In the genomic region with DNA sequence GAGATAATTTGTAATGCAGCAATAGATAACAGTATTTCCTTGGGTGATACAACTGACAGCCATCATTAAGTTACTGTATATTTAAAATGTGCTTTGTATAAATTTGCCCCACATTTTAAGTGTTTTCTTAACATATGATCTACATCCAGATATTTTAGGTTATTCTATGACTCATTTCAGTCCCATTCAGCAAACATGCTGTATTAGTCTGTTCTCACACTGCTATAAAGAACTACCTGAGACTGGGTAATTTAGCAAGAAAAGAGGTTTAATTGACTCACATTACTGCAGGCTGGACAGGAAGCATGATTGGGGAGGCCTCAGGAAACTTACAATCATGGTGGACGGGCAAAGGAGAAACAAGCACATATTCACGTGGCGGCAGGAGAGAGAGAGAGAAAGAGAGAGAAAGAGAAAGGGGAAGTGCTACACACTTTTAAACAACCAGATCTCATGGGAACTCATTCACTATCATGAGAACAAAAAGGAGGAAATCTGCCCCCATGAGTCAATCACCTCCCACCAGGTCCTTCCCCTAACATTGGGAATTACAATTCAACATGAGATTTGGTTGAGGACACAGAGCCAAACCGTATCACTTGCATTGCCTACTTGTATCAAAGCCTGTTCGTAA, we compare ENCODE assay signal across 18 cellular contexts.
"Had no signal": no experiment of that assay in that cellular context is flagged by ENCODE, and none has a peak within 500 bp of the region (broad histone marks: within the 10 kb centered on the region; RNA-seq: fewer than 3 reads in every experiment).

No MANE protein-coding gene starts in this region.

- H3K27ac Mint-ChIP-seq: activated CD4-positive, alpha-beta T cell treated with anti-CD3 and anti-CD28 coated beads, Interleukin-2, amount 10 ng/mL, durations not matched to agents 24 days and 14 days; nephron; type B pancreatic cell had no signal

- H3K4me1 ChIP-seq: adrenal gland, body of pancreas, left lung, suprapubic skin had no signal

- H3K27me3 ChIP-seq: adrenal gland, body of pancreas, heart left ventricle, left lung, suprapubic skin had no signal

- H3K9me3 Mint-ChIP-seq: activated CD4-positive, alpha-beta T cell treated with anti-CD3 and anti-CD28 coated beads, Interleukin-2, amount 10 ng/mL, durations not matched to agents 24 days and 14 days; nephron; type B pancreatic cell had no signal

- ATAC-seq: body of pancreas; heart left ventricle; left lung; sciatic nerve; stimulated activated naive CD8-positive, alpha-beta T cell treated with anti-CD3 and anti-CD28 coated beads, Interleukin-15, Interleukin-2, amounts not matched to agents 100 U/mL and 50 U/mL, for 24 hours had no signal

- DNase-seq: activated CD4-positive, alpha-beta T cell treated with anti-CD3 and anti-CD28 coated beads, Interleukin-2, amount 10 ng/mL, durations not matched to agents 24 days and 14 days; activated naive CD4-positive, alpha-beta T cell treated with anti-CD3 and anti-CD28 coated beads, Interleukin-2, amount 50 U/mL, for 16 hours; adrenal gland; body of pancreas; central memory CD4-positive, alpha-beta T cell; effector CD8-positive, alpha-beta T cell; foreskin melanocyte; heart left ventricle; islet precursor cell; left lung; mesenchymal stem cell; stimulated activated CD4-positive, alpha-beta T cell treated with anti-CD3 and anti-CD28 coated beads, Interleukin-2, amount 100 ng/mL, for 24 hours; stimulated activated naive CD8-positive, alpha-beta T cell treated with anti-CD3 and anti-CD28 coated beads, Interleukin-15, Interleukin-2, amounts not matched to agents 100 U/mL and 50 U/mL, for 24 hours had no signal

- H3K27ac ChIP-seq: adrenal gland, body of pancreas, coronary artery, heart left ventricle, left lung, suprapubic skin had no signal

- H3K4me1 Mint-ChIP-seq: activated CD4-positive, alpha-beta T cell treated with anti-CD3 and anti-CD28 coated beads, Interleukin-2, amount 10 ng/mL, durations not matched to agents 24 days and 14 days; nephron had no signal

- H3K4me3 ChIP-seq: adrenal gland, body of pancreas, coronary artery, heart left ventricle, left lung, suprapubic skin had no signal

- H3K9me3 ChIP-seq: adrenal gland, body of pancreas, heart left ventricle, left lung, suprapubic skin had no signal

- H3K4me3 Mint-ChIP-seq: activated CD4-positive, alpha-beta T cell treated with anti-CD3 and anti-CD28 coated beads, Interleukin-2, amount 10 ng/mL, durations not matched to agents 24 days and 14 days; nephron; type B pancreatic cell had no signal

- H3K36me3 ChIP-seq: adrenal gland, heart left ventricle, left lung, suprapubic skin had no signal
